ENCODE assay signal across 29 cellular contexts in genomic region chr14:43161477-43161876, GRCh38.
DNase-seq lines count a peak whose midpoint lies in the region; ATAC-seq, FAIRE-seq and TF ChIP-seq lines count a peak whose summit lies in the region.
"Had no signal": no experiment of that assay in that cellular context is flagged by ENCODE, and none has a peak within 500 bp of the region (broad histone marks: within the 10 kb centered on the region; RNA-seq: fewer than 3 reads in every experiment).

No MANE protein-coding gene starts in this region.

- H3K4me3 ChIP-seq in HepG2 (replicated peaks in 1 of 3; ENCODE audit: insufficient read depth in 1 of 3, low read depth in 2 of 3, low read length in 3 of 3) (no peak overlapping the region), right lobe of liver (no peak overlapping the region), suprapubic skin (no peak overlapping the region)
- H3K4me3 ChIP-seq: left ventricle myocardium inferior, testis had no signal

- in situ Hi-C loops in HepG2 (cut with HindIII; ENCODE audit: extremely low pct_ligation_motif_present, low pct_unique_long_range_greater_than_20kb) = no loop called here

- no TSS peak for BruUV-seq in HepG2 (replicated peaks; lab: Mats Ljungman, UMichigan)

- TF ChIP-seq CTCF in HepG2 (CRISPR knock-in tag; IDR thresholded peaks at IDR 0.05) (no peak), right lobe of liver (IDR thresholded peaks at IDR 0.05) (no peak), suprapubic skin (IDR thresholded peaks at IDR 0.05) (no peak)

- H3K9me3 ChIP-seq in HepG2 (ENCODE audit: low read length) = peaks cover 99% of the 10 kb centered on the region
- H3K9me3 ChIP-seq in right lobe of liver = no peaks in the 10 kb centered on the region
- no peaks in the 10 kb centered on the region for H3K9me3 ChIP-seq in suprapubic skin
- H3K9me3 ChIP-seq: Caco-2, left ventricle myocardium inferior, testis had no signal

- TF ChIP-seq RAD21 in HepG2 (CRISPR knock-in tag; IDR thresholded peaks at IDR 0.05) = no peak

- POLR2A ChIA-PET in HepG2 (lab: Yijun Ruan, JAX) = no interaction called here

- no peaks in the 10 kb centered on the region for H3K27me3 ChIP-seq in HepG2 (ENCODE audit: control insufficient read depth in 1 of 2, insufficient read depth in 2 of 2, low read length in 2 of 2)
- H3K27me3 ChIP-seq in right lobe of liver = no peaks in the 10 kb centered on the region
- H3K27me3 ChIP-seq in suprapubic skin = no peaks in the 10 kb centered on the region
- H3K27me3 ChIP-seq: testis had no signal

- no peaks in the 10 kb centered on the region for H4K20me1 ChIP-seq in HepG2 (ENCODE audit: insufficient read depth, low read length)

- H3K4me2 ChIP-seq in HepG2 (ENCODE audit: low read depth, low read length) = no peak overlapping the region

- H3K27ac ChIP-seq in HepG2 (ENCODE audit: extremely low read length, insufficient read depth, low read length) (no peak overlapping the region), right lobe of liver (no peak overlapping the region), suprapubic skin (no peak overlapping the region)
- H3K27ac ChIP-seq: 22Rv1, left ventricle myocardium inferior, parathyroid adenoma, testis, VCaP had no signal

- TF ChIP-seq EP300 in HepG2 (IDR thresholded peaks at IDR 0.05; ENCODE audit: low read depth in 2 of 2, low read length in 2 of 2) (no peak), HepG2 (CRISPR knock-in tag; IDR thresholded peaks at IDR 0.05; ENCODE audit: borderline replicate concordance) (no peak), suprapubic skin (IDR thresholded peaks at IDR 0.05) (no peak)

- H2AFZ ChIP-seq in HepG2 (ENCODE audit: low read length) = no peak overlapping the region
- H2AFZ ChIP-seq: parathyroid adenoma had no signal

- DNase-seq in HepG2 (ENCODE audit: low spot score) (no peak), right lobe of liver (no peak), suprapubic skin (ENCODE audit: low spot score in 2 of 2) (no peak)
- no peak for DNase-seq in central memory CD4-positive, alpha-beta T cell
- DNase-seq in activated CD4-positive, alpha-beta T cell treated with anti-CD3 and anti-CD28 coated beads, Interleukin-2, amount 50 U/mL, for 48 hours = no peak
- DNase-seq: activated CD4-positive, alpha-beta T cell treated with anti-CD3 and anti-CD28 coated beads for 4 hours; amniotic stem cell; C1 segment of cervical spinal cord; Caco-2; cerebellar nuclear complex; dermis blood vessel endothelial cell; endodermal cell; H7; left ventricle myocardium inferior; NCI-H1694; NCI-H446 treated with DMSO at 0.1 percent for 48 hours; NCI-H774; SIG-M5; small intestine; stimulated activated naive CD4-positive, alpha-beta T cell treated with Interleukin-2 at 50 U/mL for 16 hours; T1000; testis had no signal

- H3K4me1 ChIP-seq in HepG2 (ENCODE audit: insufficient read depth, low read length) = no peaks in the 10 kb centered on the region
- H3K4me1 ChIP-seq in right lobe of liver = no peaks in the 10 kb centered on the region
- no peaks in the 10 kb centered on the region for H3K4me1 ChIP-seq in suprapubic skin
- H3K4me1 ChIP-seq: Caco-2, left ventricle myocardium inferior, parathyroid adenoma, testis had no signal

- WGBS in HepG2 (ENCODE audit: low lambda C conversion rate) = 3% methylated on average over 3 of the region's 3 CpGs
- WGBS in right lobe of liver (ENCODE audit: insufficient coverage, low coverage, low lambda C conversion rate, missing lambda C conversion rate) = 44% methylated on average over 3 of the region's 3 CpGs
- 64% methylated on average over 3 of the region's 3 CpGs for WGBS in suprapubic skin

- TF ChIP-seq POLR2A in HepG2 (IDR thresholded peaks at IDR 0.05; ENCODE audit: insufficient read depth in 1 of 2, low read depth in 2 of 2, low read length in 2 of 2) (no peak), right lobe of liver (IDR thresholded peaks at IDR 0.05) (no peak), suprapubic skin (IDR thresholded peaks at IDR 0.05) (no peak)

- H3K9ac ChIP-seq in HepG2 (ENCODE audit: insufficient read depth, low read depth, low read length) = no peak overlapping the region
- H3K9ac ChIP-seq: parathyroid adenoma had no signal

- intact Hi-C loops in HepG2 (cut with micrococcal nuclease; ENCODE audit: unreplicated experiment) = no loop called here
- intact Hi-C loops in right lobe of liver (cut with DNase I) = no loop called here

- no peak for FAIRE-seq in HepG2 (lab: Jason Lieb, UNC)
- FAIRE-seq: islet of Langerhans, small intestine had no signal

- ATAC-seq in HepG2 (no peak), right lobe of liver (no peak), HG02642 (IDR thresholded peaks at IDR 0.05; ENCODE audit: poor library complexity, unreplicated experiment) (peak; percentile 63), HG03378 (IDR thresholded peaks at IDR 0.05; ENCODE audit: unreplicated experiment) (peak; percentile 59), GM18867 (IDR thresholded peaks at IDR 0.05; ENCODE audit: unreplicated experiment) (no peak)

- H3K36me3 ChIP-seq in HepG2 (replicated peaks in 1 of 2; ENCODE audit: control insufficient read depth in 1 of 2, insufficient read depth in 2 of 2, low read length in 2 of 2) = no peaks in the 10 kb centered on the region
- H3K36me3 ChIP-seq in right lobe of liver = no peaks in the 10 kb centered on the region
- no peaks in the 10 kb centered on the region for H3K36me3 ChIP-seq in suprapubic skin
- H3K36me3 ChIP-seq: left ventricle myocardium inferior had no signal

- CTCF ChIA-PET in HepG2 (lab: Yijun Ruan, JAX; ENCODE audit: low intra/inter-chr PET ratio, low total read pairs) = no interaction called here

- no peaks in the 10 kb centered on the region for H3K79me2 ChIP-seq in HepG2 (ENCODE audit: insufficient read depth, low read length)
- H3K79me2 ChIP-seq: parathyroid adenoma had no signal

TF ChIP-seq in HepG2, 621 proteins besides CTCF, POLR2A, EP300 and RAD21:
- TF ChIP-seq HNRNPL (IDR thresholded peaks at IDR 0.05; ENCODE audit: low read depth, low read length) = 0 out of 2 replicates have a peak, but pooled peaks have one; percentile 36
- TF ChIP-seq ZBTB7A (CRISPR knock-in tag; IDR thresholded peaks at IDR 0.05) = no peak
- 0 out of 2 replicates have a peak, but pooled peaks have one; percentile 31 for TF ChIP-seq SIN3A (IDR thresholded peaks at IDR 0.05; ENCODE audit: borderline replicate concordance, low read depth, low read length)

Comparison
In these comparisons a context has a peak if more than half of its experiments do, and no peak if none do; other contexts are left out.
1. ATAC-seq: peak in HG02642 (single experiment) and HG03378 (single experiment); none in HepG2 (single experiment), right lobe of liver (0 of 4) and GM18867 (single experiment).